ENCODE assay signal across 8 cellular contexts in the genomic region with DNA sequence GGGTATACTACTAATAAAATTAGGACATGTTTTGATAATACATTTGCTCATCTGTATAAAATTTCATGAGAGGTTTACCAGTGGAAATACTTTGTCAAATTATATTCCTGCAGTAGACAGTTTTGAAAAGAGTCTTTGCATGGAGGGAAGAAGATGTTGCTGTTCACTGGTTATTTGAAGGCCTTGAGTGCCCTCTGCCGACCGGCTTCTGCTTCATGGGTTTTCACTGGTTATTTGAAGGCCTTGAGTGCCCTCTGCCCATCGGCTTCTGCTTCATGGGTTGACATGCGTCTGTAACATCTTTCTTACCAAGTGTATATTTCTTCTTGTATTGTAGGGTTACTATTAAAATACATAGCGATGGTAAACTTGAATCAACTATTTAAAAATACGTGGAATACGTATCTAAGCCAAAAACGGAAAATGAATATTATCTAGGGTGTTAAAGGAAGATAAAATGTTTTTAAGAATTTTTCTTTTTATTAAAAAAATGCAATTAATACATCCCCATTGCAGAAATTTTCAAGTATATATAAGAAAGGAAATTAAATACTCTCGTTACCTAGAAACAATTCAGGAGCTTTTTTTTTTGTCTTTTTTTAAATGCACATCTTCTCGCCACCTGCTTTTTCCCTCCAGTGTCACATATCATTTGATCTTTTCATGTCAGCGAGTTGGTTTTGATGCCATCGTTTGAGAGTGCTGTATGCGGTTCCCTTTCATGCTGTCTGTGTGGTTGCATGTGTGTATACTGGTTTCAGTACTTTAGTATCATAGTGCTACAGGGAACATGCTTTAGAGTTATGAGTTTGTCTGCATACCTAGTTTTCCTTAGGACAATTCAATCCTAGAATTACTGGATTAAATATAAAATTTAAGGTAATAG.
DNase-seq lines count a peak whose midpoint lies in the region; ATAC-seq and TF ChIP-seq lines count a peak whose summit lies in the region.

No MANE protein-coding gene starts in this region.

- no peaks in the 10 kb centered on the region for H3K9me3 Mint-ChIP-seq in activated CD4-positive, alpha-beta memory T cell treated with anti-CD3 and anti-CD28 coated beads, Interleukin-2, amount 10 ng/mL, durations not matched to agents 7 days and 5 days
- H3K9me3 Mint-ChIP-seq in effector memory CD8-positive, alpha-beta T cell: no peaks in the 10 kb centered on the region

- CTCF ChIA-PET in activated CD4-positive, alpha-beta memory T cell treated with anti-CD3 and anti-CD28 coated beads, Interleukin-2, amount 10 ng/mL, durations not matched to agents 7 days and 5 days (lab: Charles Lee): interaction anchor here (1.0 to 6.0 kb wide), 5 partner anchors 16 to 205 kb away, joined by 3 to 36 read pairs (median 3); no protein-coding TSS in a partner anchor

- TF ChIP-seq POLR2A in GM18505 (IDR thresholded peaks at IDR 0.05; ENCODE audit: borderline replicate concordance, extremely low read depth, insufficient read depth, insufficient read length): no peak

- H3K36me3 Mint-ChIP-seq in activated CD4-positive, alpha-beta memory T cell treated with anti-CD3 and anti-CD28 coated beads, Interleukin-2, amount 10 ng/mL, durations not matched to agents 7 days and 5 days (ENCODE audit: low read depth): peaks cover 60% of the 10 kb centered on the region
- peaks cover 73% of the 10 kb centered on the region for H3K36me3 Mint-ChIP-seq in effector memory CD8-positive, alpha-beta T cell (ENCODE audit: insufficient read depth)

- no peaks in the 10 kb centered on the region for H3K27me3 Mint-ChIP-seq in activated CD4-positive, alpha-beta memory T cell treated with anti-CD3 and anti-CD28 coated beads, Interleukin-2, amount 10 ng/mL, durations not matched to agents 7 days and 5 days
- no peaks in the 10 kb centered on the region for H3K27me3 Mint-ChIP-seq in effector memory CD8-positive, alpha-beta T cell

- ATAC-seq in HG02798 (IDR thresholded peaks at IDR 0.05; ENCODE audit: poor library complexity, unreplicated experiment) (peak; percentile 73), GM18505 (IDR thresholded peaks at IDR 0.05; ENCODE audit: unreplicated experiment) (no peak)
- peak; percentile 51 for ATAC-seq in effector memory CD8-positive, alpha-beta T cell (replicated peaks)

- peaks cover 43% of the 10 kb centered on the region for H3K4me1 Mint-ChIP-seq in activated CD4-positive, alpha-beta memory T cell treated with anti-CD3 and anti-CD28 coated beads, Interleukin-2, amount 10 ng/mL, durations not matched to agents 7 days and 5 days
- H3K4me1 Mint-ChIP-seq in effector memory CD8-positive, alpha-beta T cell (ENCODE audit: low read depth in 2 of 2): peaks cover 12 to 32% of the 10 kb centered on the region in 2 donors

- POLR2A ChIA-PET in activated CD4-positive, alpha-beta memory T cell treated with anti-CD3 and anti-CD28 coated beads, Interleukin-2, amount 10 ng/mL, durations not matched to agents 7 days and 5 days (lab: Charles Lee): interaction anchor here (1.3 kb wide), 1 partner anchor 95 kb away, joined by 4 read pairs; a partner anchor contains a TSS

- H3K4me3 Mint-ChIP-seq in activated CD4-positive, alpha-beta memory T cell treated with anti-CD3 and anti-CD28 coated beads, Interleukin-2, amount 10 ng/mL, durations not matched to agents 7 days and 5 days: no peak overlapping the region
- peak overlapping the region in 1 of 2 donors; percentile 69 for H3K4me3 Mint-ChIP-seq in effector memory CD8-positive, alpha-beta T cell

- peak overlapping the region; percentile 42 for H3K27ac Mint-ChIP-seq in activated CD4-positive, alpha-beta memory T cell treated with anti-CD3 and anti-CD28 coated beads, Interleukin-2, amount 10 ng/mL, durations not matched to agents 7 days and 5 days
- H3K27ac Mint-ChIP-seq in effector memory CD8-positive, alpha-beta T cell: peak overlapping the region; percentile 79 to 86

- in situ Hi-C loops in G401 (cut with HindIII; ENCODE audit: low sequenced_read_pairs): no loop called here

- DNase-seq in G401 (ENCODE audit: low spot score) (peak; percentile 96), NCI-H460 (ENCODE audit: extremely low read depth, low read depth) (peak; percentile 76), midbrain (lab: John Stamatoyannopoulos, UW) (peak; percentile 87)
- peak; percentile 69 for DNase-seq in activated CD4-positive, alpha-beta memory T cell treated with anti-CD3 and anti-CD28 coated beads, Interleukin-2, amount 10 ng/mL, durations not matched to agents 7 days and 5 days
- peak; percentile 38 to 50 (median 43) for DNase-seq in effector memory CD8-positive, alpha-beta T cell
- DNase-seq in stimulated activated CD8-positive, alpha-beta memory T cell treated with anti-CD3 and anti-CD28 coated beads, Interleukin-7, amount 100 ng/mL, for 24 hours (ENCODE audit: low read depth): peak; percentile 37

Comparison
In these comparisons a context has a peak if more than half of its experiments do, and no peak if none do; other contexts are left out.
1. DNase-seq: peak in every context shown above with its lines; median percentile 96 in G401; 87 in midbrain; 76 in NCI-H460; 69 in activated CD4-positive, alpha-beta memory T cell treated with anti-CD3 and anti-CD28 coated beads, Interleukin-2, amount 10 ng/mL, durations not matched to agents 7 days and 5 days; 43 in effector memory CD8-positive, alpha-beta T cell; 37 in stimulated activated CD8-positive, alpha-beta memory T cell treated with anti-CD3 and anti-CD28 coated beads, Interleukin-7, amount 100 ng/mL, for 24 hours.